In genomic region chr2:195563857-195564512, GRCh38 we compare ENCODE assay signal across 11 cellular contexts.
DNase-seq lines count a peak whose midpoint lies in the region; TF ChIP-seq lines count a peak whose summit lies in the region.
"Had no signal": no experiment of that assay in that cellular context is flagged by ENCODE, and none has a peak within 500 bp of the region (broad histone marks: within the 10 kb centered on the region; RNA-seq: fewer than 3 reads in every experiment).

No MANE protein-coding gene starts in this region.

- peak; percentile 69 for DNase-seq in GM04504 (ENCODE audit: low read depth)
- DNase-seq in Peyer's patch, result no peak
- DNase-seq in brain microvascular endothelial cell, result no peak
- DNase-seq in retinal pigment epithelial cell (ENCODE audit: low read depth), result peak; percentile 46
- DNase-seq in globus pallidus (ENCODE audit: low spot score), result no peak
- DNase-seq in NCI-H2081 (lab: John Stamatoyannopoulos, UW), result no peak
- no peak for DNase-seq in GM20000 (ENCODE audit: low spot score)
- DNase-seq: activated effector memory CD4-positive, alpha-beta T cell treated with anti-CD3 and anti-CD28 coated beads, Interleukin-2, amount 50 U/mL, for 16 hours; heart left ventricle; NCI-H187 treated with DMSO at 0.1 percent for 48 hours had no signal

- H3K4me1 ChIP-seq in Peyer's patch, result no peaks in the 10 kb centered on the region

- H3K36me3 ChIP-seq in Peyer's patch (no peaks in the 10 kb centered on the region), brain microvascular endothelial cell (replicated peaks) (no peaks in the 10 kb centered on the region)
- H3K36me3 ChIP-seq: heart left ventricle, SJSA1 had no signal

- no peak for TF ChIP-seq POLR2A in Peyer's patch (IDR thresholded peaks at IDR 0.05)

- no peak overlapping the region for H3K4me3 ChIP-seq in Peyer's patch
- H3K4me3 ChIP-seq in brain microvascular endothelial cell (ENCODE audit: low read depth, low read length), result no peak overlapping the region
- H3K4me3 ChIP-seq in retinal pigment epithelial cell (ENCODE audit: low read length), result no peak overlapping the region
- H3K4me3 ChIP-seq: heart left ventricle, SJSA1 had no signal

- in situ Hi-C loops in brain microvascular endothelial cell (cut with HindIII; ENCODE audit: low pct_ligation_motif_present, low sequenced_read_pairs), result no loop called here

- no peaks in the 10 kb centered on the region for H3K9me3 ChIP-seq in Peyer's patch
- H3K9me3 ChIP-seq: heart left ventricle, SJSA1 had no signal

- TF ChIP-seq CTCF in Peyer's patch (IDR thresholded peaks at IDR 0.05) (no peak), brain microvascular endothelial cell (IDR thresholded peaks at IDR 0.05; ENCODE audit: low read depth, low read length, missing control alignments) (no peak), retinal pigment epithelial cell (conservative IDR thresholded peaks at IDR 0.05; ENCODE audit: low read depth, low read length) (no peak), GM20000 (IDR thresholded peaks at IDR 0.05; ENCODE audit: extremely low read depth, missing control alignments) (no peak)

- H3K27ac ChIP-seq in Peyer's patch (peak overlapping the region in 3 of 4 donors; percentile 45 to 82 (median 69)), brain microvascular endothelial cell (peak overlapping the region; percentile 9)
- H3K27ac ChIP-seq: SJSA1 had no signal

- H3K27me3 ChIP-seq in Peyer's patch, result no peaks in the 10 kb centered on the region
- no peaks in the 10 kb centered on the region for H3K27me3 ChIP-seq in brain microvascular endothelial cell (replicated peaks)
- H3K27me3 ChIP-seq: SJSA1 had no signal

Comparison
In these comparisons a context has a peak if more than half of its experiments do, and no peak if none do; other contexts are left out.
1. DNase-seq: peak in GM04504 (single experiment) and retinal pigment epithelial cell (single experiment); none in Peyer's patch (0 of 3), brain microvascular endothelial cell (single experiment), globus pallidus (single experiment), NCI-H2081 (0 of 2) and GM20000 (single experiment).